Comparison of ENCODE assay signal across 16 cellular contexts in the genomic region with DNA sequence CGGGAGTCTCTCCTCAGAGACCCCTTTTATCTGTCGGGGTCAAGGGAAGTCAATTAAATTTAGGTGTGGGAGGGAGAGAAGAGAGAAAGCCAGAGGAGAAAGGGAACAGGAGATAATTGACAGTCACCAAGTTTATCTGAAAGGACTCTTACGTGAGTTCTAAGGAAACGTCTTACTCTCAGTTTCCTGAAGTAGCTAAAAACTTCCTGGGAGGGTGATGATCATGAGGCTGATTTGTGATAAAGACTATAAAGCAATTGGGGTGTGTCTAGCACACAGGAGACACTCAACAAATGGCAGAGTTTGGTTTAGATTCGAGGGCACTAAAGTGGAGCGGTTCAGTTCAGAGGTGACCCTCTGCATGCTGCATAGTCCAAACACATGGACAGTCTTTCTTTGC.
DNase-seq lines count a peak whose midpoint lies in the region; ATAC-seq and FAIRE-seq lines count a peak whose summit lies in the region.
"Had no signal": no experiment of that assay in that cellular context is flagged by ENCODE, and none has a peak within 500 bp of the region (broad histone marks: within the 10 kb centered on the region; RNA-seq: fewer than 3 reads in every experiment).

No MANE protein-coding gene starts in this region.

- no peak overlapping the region for H3K4me3 Mint-ChIP-seq in activated CD4-positive, alpha-beta T cell treated with anti-CD3 and anti-CD28 coated beads, Interleukin-2, amount 10 ng/mL, durations not matched to agents 7 days and 5 days
- no peak overlapping the region for H3K4me3 Mint-ChIP-seq in activated naive CD8-positive, alpha-beta T cell treated with anti-CD3 and anti-CD28 coated beads, Interleukin-2, amount 10 ng/mL, durations not matched to agents 7 days and 5 days
- no peak overlapping the region for H3K4me3 Mint-ChIP-seq in activated naive CD8-positive, alpha-beta T cell treated with anti-CD3 and anti-CD28 coated beads for 36 hours
- H3K4me3 Mint-ChIP-seq in activated T-helper 17 cell treated with anti-CD3 and anti-CD28 coated beads, Interleukin-2, amount 50 U/mL, for 72 hours, result peak overlapping the region; percentile 12

- FAIRE-seq in HTR-8/SVneo (lab: Jason Lieb, UNC), result no peak
- FAIRE-seq: GM12892 had no signal

- POLR2A ChIA-PET in activated CD4-positive, alpha-beta T cell treated with anti-CD3 and anti-CD28 coated beads, Interleukin-2, amount 10 ng/mL, durations not matched to agents 7 days and 5 days (lab: Charles Lee), result no interaction called here
- POLR2A ChIA-PET in activated naive CD8-positive, alpha-beta T cell treated with anti-CD3 and anti-CD28 coated beads, Interleukin-2, amount 10 ng/mL, durations not matched to agents 7 days and 5 days (lab: Charles Lee), result no interaction called here

- no peak for DNase-seq in activated CD4-positive, alpha-beta T cell treated with anti-CD3 and anti-CD28 coated beads, Interleukin-2, amount 10 ng/mL, durations not matched to agents 7 days and 5 days
- DNase-seq in activated CD4-positive, alpha-beta T cell treated with anti-CD3 and anti-CD28 coated beads for 4 hours, result no peak
- DNase-seq in activated naive CD8-positive, alpha-beta T cell treated with anti-CD3 and anti-CD28 coated beads, Interleukin-2, amount 10 ng/mL, durations not matched to agents 7 days and 5 days, result no peak
- DNase-seq in activated naive CD8-positive, alpha-beta T cell treated with anti-CD3 and anti-CD28 coated beads for 36 hours, result no peak
- no peak for DNase-seq in DMS 273 treated with DMSO at 0.1 percent for 48 hours (lab: John Stamatoyannopoulos, UW)
- no peak for DNase-seq in HTR-8/SVneo (ENCODE audit: insufficient read length, low spot score)
- DNase-seq: COR-L47, DMS153, GOT3, NCI-H1417, NCI-H187 treated with DMSO at 0.1 percent for 48 hours, NCI-H345, RPMI8226 had no signal

- no peaks in the 10 kb centered on the region for H3K27me3 Mint-ChIP-seq in activated CD4-positive, alpha-beta T cell treated with anti-CD3 and anti-CD28 coated beads, Interleukin-2, amount 10 ng/mL, durations not matched to agents 7 days and 5 days
- no peaks in the 10 kb centered on the region for H3K27me3 Mint-ChIP-seq in activated naive CD8-positive, alpha-beta T cell treated with anti-CD3 and anti-CD28 coated beads, Interleukin-2, amount 10 ng/mL, durations not matched to agents 7 days and 5 days
- no peaks in the 10 kb centered on the region for H3K27me3 Mint-ChIP-seq in activated naive CD8-positive, alpha-beta T cell treated with anti-CD3 and anti-CD28 coated beads for 36 hours
- no peaks in the 10 kb centered on the region for H3K27me3 Mint-ChIP-seq in activated T-helper 17 cell treated with anti-CD3 and anti-CD28 coated beads, Interleukin-2, amount 50 U/mL, for 72 hours

- H3K36me3 Mint-ChIP-seq in activated CD4-positive, alpha-beta T cell treated with anti-CD3 and anti-CD28 coated beads, Interleukin-2, amount 10 ng/mL, durations not matched to agents 7 days and 5 days (ENCODE audit: low read depth), result peaks cover 3% of the 10 kb centered on the region
- peaks cover 1% of the 10 kb centered on the region for H3K36me3 Mint-ChIP-seq in activated naive CD8-positive, alpha-beta T cell treated with anti-CD3 and anti-CD28 coated beads, Interleukin-2, amount 10 ng/mL, durations not matched to agents 7 days and 5 days
- H3K36me3 Mint-ChIP-seq in activated naive CD8-positive, alpha-beta T cell treated with anti-CD3 and anti-CD28 coated beads for 36 hours, result no peaks in the 10 kb centered on the region
- no peaks in the 10 kb centered on the region for H3K36me3 Mint-ChIP-seq in activated T-helper 17 cell treated with anti-CD3 and anti-CD28 coated beads, Interleukin-2, amount 50 U/mL, for 72 hours (ENCODE audit: low read depth)

- CTCF ChIA-PET in activated CD4-positive, alpha-beta T cell treated with anti-CD3 and anti-CD28 coated beads, Interleukin-2, amount 10 ng/mL, durations not matched to agents 7 days and 5 days (lab: Charles Lee), result interaction anchor here (1.2 to 1.7 kb wide), 2 partner anchors 19 to 20 kb away, joined by 3 to 4 read pairs; no protein-coding TSS in a partner anchor

- H3K9me3 Mint-ChIP-seq in activated CD4-positive, alpha-beta T cell treated with anti-CD3 and anti-CD28 coated beads, Interleukin-2, amount 10 ng/mL, durations not matched to agents 7 days and 5 days, result peaks cover 2% of the 10 kb centered on the region
- peaks cover 1% of the 10 kb centered on the region for H3K9me3 Mint-ChIP-seq in activated naive CD8-positive, alpha-beta T cell treated with anti-CD3 and anti-CD28 coated beads, Interleukin-2, amount 10 ng/mL, durations not matched to agents 7 days and 5 days
- peaks cover 2% of the 10 kb centered on the region for H3K9me3 Mint-ChIP-seq in activated naive CD8-positive, alpha-beta T cell treated with anti-CD3 and anti-CD28 coated beads for 36 hours
- H3K9me3 Mint-ChIP-seq in activated T-helper 17 cell treated with anti-CD3 and anti-CD28 coated beads, Interleukin-2, amount 50 U/mL, for 72 hours, result no peaks in the 10 kb centered on the region

- H3K4me1 Mint-ChIP-seq in activated CD4-positive, alpha-beta T cell treated with anti-CD3 and anti-CD28 coated beads, Interleukin-2, amount 10 ng/mL, durations not matched to agents 7 days and 5 days, result peaks cover 16% of the 10 kb centered on the region
- peaks cover 8% of the 10 kb centered on the region for H3K4me1 Mint-ChIP-seq in activated naive CD8-positive, alpha-beta T cell treated with anti-CD3 and anti-CD28 coated beads, Interleukin-2, amount 10 ng/mL, durations not matched to agents 7 days and 5 days
- peaks cover 9% of the 10 kb centered on the region for H3K4me1 Mint-ChIP-seq in activated naive CD8-positive, alpha-beta T cell treated with anti-CD3 and anti-CD28 coated beads for 36 hours
- peaks cover 13% of the 10 kb centered on the region for H3K4me1 Mint-ChIP-seq in activated T-helper 17 cell treated with anti-CD3 and anti-CD28 coated beads, Interleukin-2, amount 50 U/mL, for 72 hours

- peak overlapping the region; percentile 85 for H3K27ac Mint-ChIP-seq in activated CD4-positive, alpha-beta T cell treated with anti-CD3 and anti-CD28 coated beads, Interleukin-2, amount 10 ng/mL, durations not matched to agents 7 days and 5 days
- peak overlapping the region; percentile 6 for H3K27ac Mint-ChIP-seq in activated naive CD8-positive, alpha-beta T cell treated with anti-CD3 and anti-CD28 coated beads, Interleukin-2, amount 10 ng/mL, durations not matched to agents 7 days and 5 days
- H3K27ac Mint-ChIP-seq in activated naive CD8-positive, alpha-beta T cell treated with anti-CD3 and anti-CD28 coated beads for 36 hours, result no peak overlapping the region
- H3K27ac Mint-ChIP-seq in activated T-helper 17 cell treated with anti-CD3 and anti-CD28 coated beads, Interleukin-2, amount 50 U/mL, for 72 hours, result peak overlapping the region; percentile 34

- ATAC-seq in activated naive CD8-positive, alpha-beta T cell treated with anti-CD3 and anti-CD28 coated beads, Interleukin-2, amount 10 ng/mL, durations not matched to agents 7 days and 5 days (ENCODE audit: low read depth), result no peak
- ATAC-seq in activated T-helper 17 cell treated with anti-CD3 and anti-CD28 coated beads, Interleukin-2, amount 50 U/mL, for 72 hours (replicated peaks), result no peak
- ATAC-seq in HG03457 (IDR thresholded peaks at IDR 0.05; ENCODE audit: unreplicated experiment), result no peak
